ENCODE assay signal across 9 cellular contexts in the genomic region with DNA sequence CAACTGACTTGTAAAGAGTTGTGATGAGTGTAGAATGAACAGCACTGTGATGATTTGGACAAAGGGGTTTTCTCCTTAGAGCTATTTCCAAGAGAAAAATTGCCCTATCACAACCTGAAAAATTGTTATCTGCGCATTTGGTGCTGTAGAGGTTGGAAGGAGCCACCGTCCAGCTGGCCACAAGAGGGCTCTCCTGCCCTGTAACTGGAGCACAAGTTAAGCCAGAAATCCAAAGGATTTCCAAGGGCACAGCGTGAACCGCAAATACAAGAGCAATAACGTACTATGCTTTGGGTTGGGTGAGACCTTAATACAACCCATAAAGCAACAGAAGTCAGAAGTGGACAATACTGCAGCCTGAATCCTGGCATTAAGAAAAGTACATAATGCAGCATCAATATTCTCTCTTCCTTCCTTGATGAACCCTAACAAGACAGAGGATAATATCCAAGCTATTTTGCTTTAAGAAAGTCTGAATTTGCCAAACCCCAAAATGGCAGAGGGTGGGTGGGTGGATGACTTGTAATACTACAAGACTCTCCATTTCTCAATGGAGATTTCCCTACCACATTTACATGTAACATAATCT. TPM values are rescaled to one million over a fixed set of nuclear protein-coding genes. Genes with fewer than 3 reads are reported as not detected.
DNase-seq lines count a peak whose midpoint lies in the region; ATAC-seq and TF ChIP-seq lines count a peak whose summit lies in the region.
"Had no signal": no experiment of that assay in that cellular context is flagged by ENCODE, and none has a peak within 500 bp of the region (broad histone marks: within the 10 kb centered on the region; RNA-seq: fewer than 3 reads in every experiment).

No MANE protein-coding gene starts in this region.

- H3K4me1 ChIP-seq in mammary epithelial cell (ENCODE audit: insufficient read depth, low read length) = peaks cover 10% of the 10 kb centered on the region
- no peaks in the 10 kb centered on the region for H3K4me1 ChIP-seq in transverse colon
- no peaks in the 10 kb centered on the region for H3K4me1 ChIP-seq in naive thymus-derived CD4-positive, alpha-beta T cell (ENCODE audit: control insufficient read depth in 2 of 2, insufficient read depth in 2 of 2, low read length in 2 of 2)

- no peak overlapping the region for H3K9ac ChIP-seq in mammary epithelial cell (ENCODE audit: insufficient read depth, low read length)

- no peaks in the 10 kb centered on the region for H3K9me3 Mint-ChIP-seq in naive thymus-derived CD4-positive, alpha-beta T cell
- H3K9me3 Mint-ChIP-seq: activated T-cell treated with anti-CD3 and anti-CD28 coated beads, Interleukin-2, amount 50 U/mL, for 72 hours had no signal

- DNase-seq in DMS 273 (lab: John Stamatoyannopoulos, UW; ENCODE audit: unreplicated experiment) (peak; percentile 81), DMS 273 treated with DMSO at 0.1 percent for 48 hours (lab: John Stamatoyannopoulos, UW) (no peak), NCI-H774 (lab: John Stamatoyannopoulos, UW) (peak; percentile 39), mammary epithelial cell (peak; percentile 37), kidney glomerular epithelial cell (lab: John Stamatoyannopoulos, UW) (peak; percentile 50), transverse colon (peak; percentile 55)
- DNase-seq in naive thymus-derived CD4-positive, alpha-beta T cell = no peak

- in situ Hi-C loops in mammary epithelial cell (cut with MboI; ENCODE audit: low sequenced_read_pairs in 2 of 2) = loop anchor here in 1 of 2 donors (10.0 to 25.0 kb wide), 2 partner anchors 435 to 513 kb away; no protein-coding TSS in a partner anchor
- in situ Hi-C loops in transverse colon (cut with MboI; ENCODE audit: low pct_ligation_motif_present in 1 of 4, low pct_unique_long_range_greater_than_20kb in 1 of 4, low sequenced_read_pairs in 3 of 4) = loop anchor here (10.0 to 25.0 kb wide), 2 partner anchors 175 to 513 kb away; no protein-coding TSS in a partner anchor

- POLR2A ChIA-PET in naive thymus-derived CD4-positive, alpha-beta T cell (lab: Charles Lee) = no interaction called here

- dilution Hi-C loops in mammary epithelial cell (cut with HindIII; ENCODE audit: low sequenced_read_pairs) = loop anchor here (25.0 kb wide), 1 partner anchor 512 kb away; no protein-coding TSS in a partner anchor

- no peak overlapping the region for H3K27ac Mint-ChIP-seq in naive thymus-derived CD4-positive, alpha-beta T cell
- H3K27ac Mint-ChIP-seq: activated T-cell treated with anti-CD3 and anti-CD28 coated beads, Interleukin-2, amount 50 U/mL, for 72 hours had no signal

- H3K4me3 ChIP-seq in mammary epithelial cell (replicated peaks in 1 of 3; ENCODE audit: insufficient read depth in 1 of 3, low read depth in 2 of 3, low read length in 3 of 3) (no peak overlapping the region), transverse colon (no peak overlapping the region)
- H3K4me3 ChIP-seq in naive thymus-derived CD4-positive, alpha-beta T cell (ENCODE audit: low read length) = no peak overlapping the region

- H3K9me3 ChIP-seq in mammary epithelial cell (replicated peaks; ENCODE audit: insufficient read depth, low read length) (no peaks in the 10 kb centered on the region), transverse colon (no peaks in the 10 kb centered on the region)
- H3K9me3 ChIP-seq in naive thymus-derived CD4-positive, alpha-beta T cell (ENCODE audit: control insufficient read depth in 2 of 3, low read length in 3 of 3) = no peaks in the 10 kb centered on the region

- no peaks in the 10 kb centered on the region for H3K36me3 Mint-ChIP-seq in naive thymus-derived CD4-positive, alpha-beta T cell

- ATAC-seq in HG03045 (IDR thresholded peaks at IDR 0.05; ENCODE audit: unreplicated experiment) = peak; percentile 52
- no peak for ATAC-seq in naive thymus-derived CD4-positive, alpha-beta T cell
- ATAC-seq: activated T-cell treated with anti-CD3 and anti-CD28 coated beads, Interleukin-2, amount 50 U/mL, for 72 hours had no signal

- H3K36me3 ChIP-seq in mammary epithelial cell (ENCODE audit: insufficient read depth, low read length) (no peaks in the 10 kb centered on the region), transverse colon (no peaks in the 10 kb centered on the region)
- no peaks in the 10 kb centered on the region for H3K36me3 ChIP-seq in naive thymus-derived CD4-positive, alpha-beta T cell (ENCODE audit: control insufficient read depth in 2 of 3, insufficient read depth in 3 of 3, low read length in 3 of 3)

- no peak overlapping the region for H3K4me2 ChIP-seq in mammary epithelial cell (ENCODE audit: insufficient read depth, low read depth, low read length)

- H3K4me3 Mint-ChIP-seq in naive thymus-derived CD4-positive, alpha-beta T cell = no peak overlapping the region
- H3K4me3 Mint-ChIP-seq: activated T-cell treated with anti-CD3 and anti-CD28 coated beads, Interleukin-2, amount 50 U/mL, for 72 hours had no signal

- H3K4me1 Mint-ChIP-seq in naive thymus-derived CD4-positive, alpha-beta T cell = no peaks in the 10 kb centered on the region

- CTCF ChIA-PET in mammary epithelial cell (lab: Charles Lee; ENCODE audit: low non-redundant PET) = interaction anchor here (0.5 to 0.6 kb wide), 2 partner anchors 9 to 415 kb away, joined by 3 to 4 read pairs; no protein-coding TSS in a partner anchor
- CTCF ChIA-PET in naive thymus-derived CD4-positive, alpha-beta T cell (lab: Charles Lee) = no interaction called here

- H2AFZ ChIP-seq in mammary epithelial cell (ENCODE audit: low read depth, low read length) = no peak overlapping the region

- no peaks in the 10 kb centered on the region for H4K20me1 ChIP-seq in mammary epithelial cell (ENCODE audit: insufficient read depth, low read length)

- intact Hi-C loops in mammary epithelial cell (cut with micrococcal nuclease) = loop anchor here (1.0 to 5.0 kb wide), 4 partner anchors 123 to 521 kb away; no protein-coding TSS in a partner anchor
- intact Hi-C loops in transverse colon (cut with DNase I; ENCODE audit: low total_unique reads) = no loop called here
- intact Hi-C loops in naive thymus-derived CD4-positive, alpha-beta T cell (cut with micrococcal nuclease) = loop anchor here in 1 of 2 donors (10.0 kb wide), 1 partner anchor 175 kb away; no protein-coding TSS in a partner anchor

- no peaks in the 10 kb centered on the region for H3K79me2 ChIP-seq in mammary epithelial cell (ENCODE audit: insufficient read depth, low read length)

- WGBS in mammary epithelial cell (ENCODE audit: low coverage, missing lambda C conversion rate) = 4% methylated on average over 5 of the region's 5 CpGs
- WGBS in transverse colon (ENCODE audit: low coverage in 1 of 2), 2 donors = 7 to 10% methylated on average over 2 to 5 of the region's 5 CpGs

- TF ChIP-seq CTCF in mammary epithelial cell (conservative IDR thresholded peaks at IDR 0.05 in 1 of 2, IDR thresholded peaks at IDR 0.05 in 1 of 2; ENCODE audit: extremely low read depth in 1 of 2, insufficient read depth in 1 of 2, low read depth in 1 of 2, low read length in 2 of 2) = peak; percentile 97 to 98
- peak; percentile 64 to 73 (median 68) for TF ChIP-seq CTCF in transverse colon (IDR thresholded peaks at IDR 0.05)

- peaks cover 7 to 17% (median 8%) of the 10 kb centered on the region in 5 donors for H3K27me3 Mint-ChIP-seq in naive thymus-derived CD4-positive, alpha-beta T cell

- H3K27me3 ChIP-seq in mammary epithelial cell (ENCODE audit: insufficient read depth, low read length) (no peaks in the 10 kb centered on the region), transverse colon (no peaks in the 10 kb centered on the region)
- H3K27me3 ChIP-seq in naive thymus-derived CD4-positive, alpha-beta T cell (ENCODE audit: control insufficient read depth in 2 of 2, insufficient read depth in 2 of 2, low read length in 2 of 2) = peaks cover 0 to 2% of the 10 kb centered on the region in 2 donors

- BruUV-seq in mammary epithelial cell (replicated peaks; lab: Mats Ljungman, UMichigan) = no TSS peak

- H3K27ac ChIP-seq in mammary epithelial cell (ENCODE audit: insufficient read depth, low read depth, low read length) = no peak overlapping the region
- H3K27ac ChIP-seq in transverse colon = no peak overlapping the region
- no peak overlapping the region for H3K27ac ChIP-seq in naive thymus-derived CD4-positive, alpha-beta T cell (ENCODE audit: low read depth, low read length)

- TF ChIP-seq EP300 in transverse colon (IDR thresholded peaks at IDR 0.05; ENCODE audit: low read depth) = no peak

- no peak for TF ChIP-seq POLR2A in transverse colon (IDR thresholded peaks at IDR 0.05)

RNA-seq across cellular contexts. Expression of gene SMIM32, which starts 56.8 kb away (rescaled TPM):
- total RNA-seq in mammary epithelial cell (not detected), transverse colon (10 to 100 TPM in 3 of 4 donors, 1 to 10 TPM in 1; 6.4 to 21.6 (median 13.5) TPM)
- not detected for polyA plus RNA-seq in mammary epithelial cell
- not detected for polyA minus RNA-seq in mammary epithelial cell
- not detected for total RNA-seq in naive thymus-derived CD4-positive, alpha-beta T cell
- polyA plus RNA-seq in naive thymus-derived CD4-positive, alpha-beta T cell = not detected
- total RNA-seq: activated T-cell treated with anti-CD3 and anti-CD28 coated beads, Interleukin-2, amount 50 U/mL, for 72 hours had no signal

Comparison
In these comparisons a context has a peak if more than half of its experiments do, and no peak if none do; other contexts are left out.
1. DNase-seq: peak in DMS 273 (single experiment), NCI-H774 (single experiment), mammary epithelial cell (single experiment), kidney glomerular epithelial cell (single experiment) and transverse colon (single experiment); none in DMS 273 treated with DMSO at 0.1 percent for 48 hours (single experiment) and naive thymus-derived CD4-positive, alpha-beta T cell (0 of 9).
2. RNA of gene SMIM32, which starts 56.8 kb away (total RNA-seq): 6.4 to 21.6 TPM in transverse colon; not detected in mammary epithelial cell and not detected in naive thymus-derived CD4-positive, alpha-beta T cell; every median in the first group is over 4 times any median in the second.